ENCODE assay signal across 8 cellular contexts in genomic region chr10:30392564-30392990, GRCh38. TPM values are rescaled to one million over a fixed set of nuclear protein-coding genes. Genes with fewer than 3 reads are reported as not detected.
A peak's percentile ranks its signal among the peaks of the same experiment; 100 is the strongest.
DNase-seq lines count a peak whose midpoint lies in the region; ATAC-seq and TF ChIP-seq lines count a peak whose summit lies in the region.

No MANE protein-coding gene starts in this region.

- H3K36me3 ChIP-seq in lung (ENCODE audit: control insufficient read depth in 2 of 2, insufficient read depth in 2 of 2, low read length in 2 of 2), result no peaks in the 10 kb centered on the region

- no peaks in the 10 kb centered on the region for H3K27me3 ChIP-seq in lung (ENCODE audit: control insufficient read depth, insufficient read depth)

- no peak overlapping the region for H3K4me3 ChIP-seq in lung

- TF ChIP-seq POLR2A in GM18505 (IDR thresholded peaks at IDR 0.05; ENCODE audit: borderline replicate concordance, extremely low read depth, insufficient read depth, insufficient read length), result no peak

- WGBS in lung, 2 donors, result 8 to 9% methylated on average over 17 of the region's 17 CpGs

- DNase-seq in A172 (ENCODE audit: low spot score) (peak; percentile 74), NCI-H526 (lab: John Stamatoyannopoulos, UW) (peak; percentile 41 to 74), dermis blood vessel endothelial cell (peak; percentile 78), lung (ENCODE audit: low spot score) (peak; percentile 64)
- DNase-seq in activated CD4-positive, alpha-beta T cell treated with anti-CD3 and anti-CD28 coated beads, Interleukin-2, amount 50 U/mL, for 24 hours (ENCODE audit: low read depth in 1 of 2, low spot score in 1 of 2), result peak; percentile 67 to 72
- peak; percentile 56 to 62 (median 58) for DNase-seq in stimulated activated CD4-positive, alpha-beta T cell treated with anti-CD3 and anti-CD28 coated beads, TNF-alpha, amount 100 ng/mL, for 4 hours (ENCODE audit: low read depth in 3 of 3)

- H3K4me1 ChIP-seq in lung (ENCODE audit: control insufficient read depth in 2 of 2, insufficient read depth in 2 of 2, low read length in 2 of 2), result no peaks in the 10 kb centered on the region

- H3K9me3 ChIP-seq in lung (ENCODE audit: control insufficient read depth in 2 of 2, insufficient read depth in 1 of 2, low read length in 1 of 2), result no peaks in the 10 kb centered on the region

- no peak overlapping the region for H3K27ac ChIP-seq in lung (ENCODE audit: low read depth in 1 of 2, low read length in 1 of 2)

- ATAC-seq in GM18505 (IDR thresholded peaks at IDR 0.05; ENCODE audit: unreplicated experiment), result peak; percentile 93
- ATAC-seq in HG03064 (IDR thresholded peaks at IDR 0.05; ENCODE audit: low read depth, unreplicated experiment), result peak; percentile 73
- ATAC-seq in lung (ENCODE audit: insufficient read depth, low FRiP score), result peak; percentile 91

- TF ChIP-seq CTCF in lung (IDR thresholded peaks at IDR 0.05; ENCODE audit: control extremely low read depth, extremely low read depth), result peak; percentile 91

RNA-seq across cellular contexts. Expression of gene MAP3K8, which starts 41.4 kb away (rescaled TPM):
- total RNA-seq in A172 (2014; rRNA removed; shearing (Covaris generic)), result 12.4 and 14.9 TPM in 2 replicates
- total RNA-seq in dermis blood vessel endothelial cell, result 2.5 and 6.3 TPM in 2 replicates
- total RNA-seq in lung, result 10 to 100 TPM; 49.3 to 51.7 TPM
- polyA plus RNA-seq in lung, result 10 to 100 TPM; 37.0 to 77.9 TPM

RNA-seq across cellular contexts. Expression of gene MTPAP, which starts 43.5 kb away (rescaled TPM):
- total RNA-seq in A172 (2014; rRNA removed; shearing (Covaris generic)), result 21.0 and 22.7 TPM in 2 replicates
- total RNA-seq in dermis blood vessel endothelial cell (13.4 and 20.1 TPM in 2 replicates), lung (10 to 100 TPM; 17.1 to 21.5 TPM)
- polyA plus RNA-seq in lung, result 10 to 100 TPM in 1 of 2 donors, 1 to 10 TPM in 1; 5.0 to 11.1 TPM
